In the genomic region with DNA sequence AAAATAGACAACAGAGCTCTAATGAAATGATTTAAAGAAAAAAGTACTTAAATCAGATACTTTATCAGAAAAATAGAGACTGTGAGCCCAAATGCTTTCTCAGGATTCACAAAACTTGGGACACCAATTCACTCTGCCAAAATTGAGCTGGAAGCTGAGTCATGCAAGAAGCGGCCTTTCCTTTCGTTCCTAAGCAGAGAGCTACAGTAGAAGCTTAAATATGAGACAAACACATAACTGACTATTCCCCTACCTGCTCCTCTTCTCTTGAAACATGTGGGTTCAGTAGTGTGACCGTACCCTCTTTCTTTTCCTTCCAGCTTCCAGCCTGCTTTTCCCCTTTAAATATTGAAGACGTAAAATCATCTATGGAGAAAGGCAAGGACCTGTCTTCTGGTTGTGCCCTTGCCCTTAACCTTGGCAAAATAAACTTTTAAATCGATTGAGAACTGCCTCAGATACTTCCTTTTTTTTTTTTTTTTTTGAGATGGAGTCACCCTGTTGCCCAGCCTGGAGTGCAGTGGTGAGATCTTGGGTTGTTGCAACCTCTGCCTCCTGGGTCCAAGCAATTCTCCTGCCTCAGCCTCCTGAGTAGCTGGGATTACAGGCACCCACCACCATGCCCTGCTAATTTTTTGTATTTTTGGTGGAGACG, we compare ENCODE assay signal across 2 cellular contexts.
TF ChIP-seq lines count a peak whose summit lies in the region.

No MANE protein-coding gene starts in this region.

TF ChIP-seq in liver, 16 proteins besides CTCF, POLR2A, EP300 and RAD21:
- no peak for TF ChIP-seq FOXA1 (IDR thresholded peaks at IDR 0.05)
- TF ChIP-seq, protein P1, sequence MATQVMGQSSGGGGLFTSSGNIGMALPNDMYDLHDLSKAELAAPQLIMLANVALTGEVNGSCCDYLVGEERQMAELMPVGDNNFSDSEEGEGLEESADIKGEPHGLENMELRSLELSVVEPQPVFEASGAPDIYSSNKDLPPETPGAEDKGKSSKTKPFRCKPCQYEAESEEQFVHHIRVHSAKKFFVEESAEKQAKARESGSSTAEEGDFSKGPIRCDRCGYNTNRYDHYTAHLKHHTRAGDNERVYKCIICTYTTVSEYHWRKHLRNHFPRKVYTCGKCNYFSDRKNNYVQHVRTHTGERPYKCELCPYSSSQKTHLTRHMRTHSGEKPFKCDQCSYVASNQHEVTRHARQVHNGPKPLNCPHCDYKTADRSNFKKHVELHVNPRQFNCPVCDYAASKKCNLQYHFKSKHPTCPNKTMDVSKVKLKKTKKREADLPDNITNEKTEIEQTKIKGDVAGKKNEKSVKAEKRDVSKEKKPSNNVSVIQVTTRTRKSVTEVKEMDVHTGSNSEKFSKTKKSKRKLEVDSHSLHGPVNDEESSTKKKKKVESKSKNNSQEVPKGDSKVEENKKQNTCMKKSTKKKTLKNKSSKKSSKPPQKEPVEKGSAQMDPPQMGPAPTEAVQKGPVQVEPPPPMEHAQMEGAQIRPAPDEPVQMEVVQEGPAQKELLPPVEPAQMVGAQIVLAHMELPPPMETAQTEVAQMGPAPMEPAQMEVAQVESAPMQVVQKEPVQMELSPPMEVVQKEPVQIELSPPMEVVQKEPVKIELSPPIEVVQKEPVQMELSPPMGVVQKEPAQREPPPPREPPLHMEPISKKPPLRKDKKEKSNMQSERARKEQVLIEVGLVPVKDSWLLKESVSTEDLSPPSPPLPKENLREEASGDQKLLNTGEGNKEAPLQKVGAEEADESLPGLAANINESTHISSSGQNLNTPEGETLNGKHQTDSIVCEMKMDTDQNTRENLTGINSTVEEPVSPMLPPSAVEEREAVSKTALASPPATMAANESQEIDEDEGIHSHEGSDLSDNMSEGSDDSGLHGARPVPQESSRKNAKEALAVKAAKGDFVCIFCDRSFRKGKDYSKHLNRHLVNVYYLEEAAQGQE (IDR thresholded peaks at IDR 0.05): no peak
- TF ChIP-seq GABPA (IDR thresholded peaks at IDR 0.05 in 1 of 2, conservative IDR thresholded peaks at IDR 0.05 in 1 of 2): no peak
- no peak for TF ChIP-seq HNF4A (conservative IDR thresholded peaks at IDR 0.05)
- TF ChIP-seq TAF1 (conservative IDR thresholded peaks at IDR 0.05): no peak
- TF ChIP-seq YY1 (IDR thresholded peaks at IDR 0.05): peak; percentile 18
- TF ChIP-seq HNF4G (IDR thresholded peaks at IDR 0.05): no peak
- TF ChIP-seq EGR1 (IDR thresholded peaks at IDR 0.05; ENCODE audit: low read depth in 2 of 2): no peak
- TF ChIP-seq, protein P2, sequence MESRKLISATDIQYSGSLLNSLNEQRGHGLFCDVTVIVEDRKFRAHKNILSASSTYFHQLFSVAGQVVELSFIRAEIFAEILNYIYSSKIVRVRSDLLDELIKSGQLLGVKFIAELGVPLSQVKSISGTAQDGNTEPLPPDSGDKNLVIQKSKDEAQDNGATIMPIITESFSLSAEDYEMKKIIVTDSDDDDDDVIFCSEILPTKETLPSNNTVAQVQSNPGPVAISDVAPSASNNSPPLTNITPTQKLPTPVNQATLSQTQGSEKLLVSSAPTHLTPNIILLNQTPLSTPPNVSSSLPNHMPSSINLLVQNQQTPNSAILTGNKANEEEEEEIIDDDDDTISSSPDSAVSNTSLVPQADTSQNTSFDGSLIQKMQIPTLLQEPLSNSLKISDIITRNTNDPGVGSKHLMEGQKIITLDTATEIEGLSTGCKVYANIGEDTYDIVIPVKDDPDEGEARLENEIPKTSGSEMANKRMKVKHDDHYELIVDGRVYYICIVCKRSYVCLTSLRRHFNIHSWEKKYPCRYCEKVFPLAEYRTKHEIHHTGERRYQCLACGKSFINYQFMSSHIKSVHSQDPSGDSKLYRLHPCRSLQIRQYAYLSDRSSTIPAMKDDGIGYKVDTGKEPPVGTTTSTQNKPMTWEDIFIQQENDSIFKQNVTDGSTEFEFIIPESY (IDR thresholded peaks at IDR 0.05): no peak
- TF ChIP-seq, protein P3, sequence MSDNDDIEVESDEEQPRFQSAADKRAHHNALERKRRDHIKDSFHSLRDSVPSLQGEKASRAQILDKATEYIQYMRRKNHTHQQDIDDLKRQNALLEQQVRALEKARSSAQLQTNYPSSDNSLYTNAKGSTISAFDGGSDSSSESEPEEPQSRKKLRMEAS (IDR thresholded peaks at IDR 0.05): no peak
- peak in 1 of 2 donors; percentile 23 for TF ChIP-seq RXRA (IDR thresholded peaks at IDR 0.05)
- TF ChIP-seq, protein P4, sequence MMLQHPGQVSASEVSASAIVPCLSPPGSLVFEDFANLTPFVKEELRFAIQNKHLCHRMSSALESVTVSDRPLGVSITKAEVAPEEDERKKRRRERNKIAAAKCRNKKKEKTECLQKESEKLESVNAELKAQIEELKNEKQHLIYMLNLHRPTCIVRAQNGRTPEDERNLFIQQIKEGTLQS (IDR thresholded peaks at IDR 0.05): no peak
- no peak for TF ChIP-seq NR2F2 (IDR thresholded peaks at IDR 0.05)
- TF ChIP-seq SP1 (IDR thresholded peaks at IDR 0.05): no peak
- no peak for TF ChIP-seq JUND (IDR thresholded peaks at IDR 0.05)
- no peak for TF ChIP-seq FOXA2 (IDR thresholded peaks at IDR 0.05)

TF ChIP-seq in HepG2, 621 proteins besides CTCF, POLR2A, EP300 and RAD21:
- TF ChIP-seq ISX (CRISPR knock-in tag; conservative IDR thresholded peaks at IDR 0.05) (no peak), RCOR2 (CRISPR knock-in tag; IDR thresholded peaks at IDR 0.05) (no peak), ZNF121 (CRISPR knock-in tag; IDR thresholded peaks at IDR 0.05) (no peak)
